27 cellular contexts compared by ENCODE assay signal in the genomic region with DNA sequence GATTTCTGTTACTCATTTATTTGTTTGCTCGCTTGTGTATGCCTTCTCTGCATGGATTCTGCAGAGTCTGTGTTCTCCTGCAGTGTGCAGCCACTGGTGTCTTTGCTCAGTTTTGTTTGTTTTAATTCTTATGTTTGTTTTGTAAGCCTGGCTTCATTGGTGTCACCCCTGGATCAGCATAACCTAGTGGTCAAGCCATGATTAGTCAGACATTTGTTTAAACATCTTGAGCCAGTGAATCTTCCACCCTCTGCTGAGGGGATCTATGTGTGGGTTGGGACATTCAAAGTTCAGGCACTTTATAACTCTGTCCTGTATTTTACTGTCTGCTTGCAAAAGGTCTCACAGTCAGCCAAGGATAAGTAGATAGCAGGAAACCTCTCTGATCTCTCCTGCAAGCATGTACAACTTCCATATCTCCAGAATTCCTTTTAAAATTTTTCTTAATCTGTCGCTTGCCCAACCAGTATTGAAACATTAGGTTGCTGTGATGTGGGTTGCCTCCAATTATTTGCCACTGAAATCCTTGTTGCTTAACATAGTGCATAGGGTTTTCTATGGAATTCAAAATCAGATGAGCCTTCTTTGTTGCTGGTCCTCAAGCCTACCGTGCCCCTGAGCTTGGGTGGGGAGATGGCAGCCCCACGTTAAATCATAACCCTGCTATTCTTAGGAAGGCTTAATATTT.
DNase-seq lines count a peak whose midpoint lies in the region; ATAC-seq, FAIRE-seq and TF ChIP-seq lines count a peak whose summit lies in the region.
"Had no signal": no experiment of that assay in that cellular context is flagged by ENCODE, and none has a peak within 500 bp of the region (broad histone marks: within the 10 kb centered on the region; RNA-seq: fewer than 3 reads in every experiment).

No MANE protein-coding gene starts in this region.

- no peak overlapping the region for H3K4ac ChIP-seq in IMR-90 (ENCODE audit: low read depth, low read length)

- H3K4me3 ChIP-seq in IMR-90 (ENCODE audit: insufficient read depth, low read depth, low read length) (no peak overlapping the region), astrocyte of the spinal cord (ENCODE audit: low read depth, low read length) (no peak overlapping the region), HepG2 (replicated peaks in 1 of 3; ENCODE audit: insufficient read depth in 1 of 3, low read depth in 2 of 3, low read length in 3 of 3) (no peak overlapping the region)
- H3K4me3 ChIP-seq: HAP-1, pancreas, spleen, thoracic aorta had no signal

- dilution Hi-C loops in IMR-90 (cut with HindIII; ENCODE audit: low sequenced_read_pairs, unreplicated experiment): no loop called here

- TF ChIP-seq RAD21 in IMR-90 (IDR thresholded peaks at IDR 0.05; ENCODE audit: low read length) (no peak), HepG2 (CRISPR knock-in tag; IDR thresholded peaks at IDR 0.05) (no peak)

- peaks cover 20% of the 10 kb centered on the region for H3K9me3 ChIP-seq in IMR-90 (ENCODE audit: control insufficient read depth, insufficient read depth, low read length)
- no peaks in the 10 kb centered on the region for H3K9me3 ChIP-seq in HepG2 (ENCODE audit: low read length)
- H3K9me3 ChIP-seq: HAP-1, pancreas, SK-N-SH had no signal

- H3K79me1 ChIP-seq in IMR-90 (ENCODE audit: low read depth in 1 of 2, low read length in 2 of 2): no peaks in the 10 kb centered on the region

- H2AFZ ChIP-seq in IMR-90 (replicated peaks; ENCODE audit: low read length, poor library complexity) (no peak overlapping the region), HepG2 (ENCODE audit: low read length) (no peak overlapping the region)

- H3K14ac ChIP-seq in IMR-90 (replicated peaks; ENCODE audit: low read depth, low read length): no peak overlapping the region

- H3K4me1 ChIP-seq in IMR-90 (ENCODE audit: control insufficient read depth, insufficient read depth, low read length) (no peaks in the 10 kb centered on the region), HepG2 (ENCODE audit: insufficient read depth, low read length) (peaks cover 7% of the 10 kb centered on the region; the same call in 1 of the 2 replicates)
- H3K4me1 ChIP-seq: HAP-1, pancreas, spleen had no signal

- DNase-seq in IMR-90 (peak; percentile 4), astrocyte of the spinal cord (ENCODE audit: low read depth, low spot score) (peak; percentile 32), HepG2 (ENCODE audit: low spot score) (peak; percentile 45), cerebellum (ENCODE audit: low spot score) (no peak), NCI-H2107 (lab: John Stamatoyannopoulos, UW) (no peak)
- no peak for DNase-seq in stimulated activated naive CD4-positive, alpha-beta T cell treated with Interleukin-2 at 50 U/mL for 16 hours (lab: John Stamatoyannopoulos, UW)
- DNase-seq in stimulated activated CD4-positive, alpha-beta T cell treated with anti-CD3 and anti-CD28 coated beads, Interleukin-4, amount 100 ng/mL, for 1 hour: no peak
- DNase-seq: activated CD8-positive, alpha-beta T cell treated with anti-CD3 and anti-CD28 coated beads, Interleukin-2, amount 10 ng/mL, durations not matched to agents 7 days and 5 days; activated naive CD4-positive, alpha-beta T cell treated with anti-CD3 and anti-CD28 coated beads, Interleukin-2, amount 50 U/mL, for 16 hours; CD4-positive, CD25-positive, alpha-beta regulatory T cell; DMS 273 treated with DMSO at 0.1 percent for 48 hours; effector CD4-positive, alpha-beta T cell; hypothalamus; NCI-H1436 treated with DMSO at 0.1 percent for 48 hours; NCI-H446 treated with DMSO at 0.1 percent for 48 hours; pancreas; SK-N-SH; spleen; stimulated activated CD4-positive, alpha-beta T cell treated with anti-CD3 and anti-CD28 coated beads, Interleukin-2, amount 100 ng/mL, for 24 hours; stimulated activated CD8-positive, alpha-beta memory T cell treated with anti-CD3 and anti-CD28 coated beads, Interleukin-4, amount 100 ng/mL, for 48 hours; stimulated activated naive CD8-positive, alpha-beta T cell treated with anti-CD3 and anti-CD28 coated beads, Interleukin-15, amount 100 ng/mL, for 72 hours had no signal

- H2AK9ac ChIP-seq in IMR-90 (replicated peaks; ENCODE audit: low read depth, low read length, poor library complexity): no peak overlapping the region

- H3K9ac ChIP-seq in IMR-90 (ENCODE audit: low read depth, low read length) (no peak overlapping the region), HepG2 (ENCODE audit: insufficient read depth, low read depth, low read length) (no peak overlapping the region)
- H3K9ac ChIP-seq: SK-N-SH had no signal

- peak; percentile 61 for ATAC-seq in IMR-90 (ENCODE audit: low read depth)
- ATAC-seq in HepG2: peak; percentile 89
- ATAC-seq: activated CD8-positive, alpha-beta T cell treated with anti-CD3 and anti-CD28 coated beads, Interleukin-2, amount 10 ng/mL, durations not matched to agents 7 days and 5 days; activated T-helper 17 cell treated with anti-CD3 and anti-CD28 coated beads, Interleukin-2, amount 50 U/mL, for 72 hours; stimulated activated naive CD8-positive, alpha-beta T cell treated with anti-CD3 and anti-CD28 coated beads, Interleukin-15, amount 100 ng/mL, for 72 hours had no signal

- no peaks in the 10 kb centered on the region for H3K9me1 ChIP-seq in IMR-90 (ENCODE audit: insufficient read depth, low read length)

- H4K20me1 ChIP-seq in IMR-90 (ENCODE audit: insufficient read depth, low read length): no peaks in the 10 kb centered on the region
- no peaks in the 10 kb centered on the region for H4K20me1 ChIP-seq in HepG2 (ENCODE audit: insufficient read depth, low read length)

- in situ Hi-C loops in IMR-90 (cut with MboI; ENCODE audit: low sequenced_read_pairs): no loop called here
- in situ Hi-C loops in astrocyte of the spinal cord (cut with HindIII; ENCODE audit: low sequenced_read_pairs): no loop called here
- in situ Hi-C loops in HepG2 (cut with HindIII; ENCODE audit: extremely low pct_ligation_motif_present, low pct_unique_long_range_greater_than_20kb): no loop called here

- no peak overlapping the region for H2BK5ac ChIP-seq in IMR-90 (ENCODE audit: low read depth, low read length, poor library complexity, severe bottlenecking)

- intact Hi-C loops in IMR-90 (cut with micrococcal nuclease): no loop called here
- intact Hi-C loops in HepG2 (cut with micrococcal nuclease; ENCODE audit: unreplicated experiment): no loop called here

- no peak overlapping the region for H3K23ac ChIP-seq in IMR-90 (ENCODE audit: low read depth, low read length)

- H3K36me3 ChIP-seq in IMR-90 (ENCODE audit: control insufficient read depth, insufficient read depth, low read length) (no peaks in the 10 kb centered on the region), HepG2 (replicated peaks in 1 of 2; ENCODE audit: control insufficient read depth in 1 of 2, insufficient read depth in 2 of 2, low read length in 2 of 2) (no peaks in the 10 kb centered on the region)
- H3K36me3 ChIP-seq: HAP-1, pancreas, thoracic aorta had no signal

- no peaks in the 10 kb centered on the region for H3K79me2 ChIP-seq in HepG2 (ENCODE audit: insufficient read depth, low read length)

- no peak overlapping the region for H3K18ac ChIP-seq in IMR-90 (ENCODE audit: low read depth, low read length)

- H2AK5ac ChIP-seq in IMR-90 (ENCODE audit: low read depth, low read length): no peak overlapping the region

- H3K27ac ChIP-seq in C4-2B (no peak overlapping the region), IMR-90 (ENCODE audit: insufficient read depth, low read length) (no peak overlapping the region), HepG2 (ENCODE audit: extremely low read length, insufficient read depth, low read length) (no peak overlapping the region)
- H3K27ac ChIP-seq: pancreas, spleen, thoracic aorta had no signal

- POLR2A ChIA-PET in IMR-90 (lab: Charles Lee; ENCODE audit: unreplicated experiment): no interaction called here
- POLR2A ChIA-PET in HepG2 (lab: Yijun Ruan, JAX): no interaction called here

- TF ChIP-seq EP300 in HepG2 (IDR thresholded peaks at IDR 0.05; ENCODE audit: low read depth in 2 of 2, low read length in 2 of 2) (no peak), HepG2 (CRISPR knock-in tag; IDR thresholded peaks at IDR 0.05; ENCODE audit: borderline replicate concordance) (no peak)

- H2BK20ac ChIP-seq in IMR-90 (ENCODE audit: low read depth, low read length): no peak overlapping the region

- H3K56ac ChIP-seq in IMR-90 (ENCODE audit: extremely low read depth, insufficient read depth, low read length): no peak overlapping the region

- TF ChIP-seq CTCF in C4-2B (conservative IDR thresholded peaks at IDR 0.05) (peak; percentile 20), IMR-90 (conservative IDR thresholded peaks at IDR 0.05; ENCODE audit: low read depth, low read length) (no peak), astrocyte of the spinal cord (IDR thresholded peaks at IDR 0.05; ENCODE audit: low read depth, low read length) (no peak), HepG2 (CRISPR knock-in tag; IDR thresholded peaks at IDR 0.05) (no peak)

- H2BK120ac ChIP-seq in IMR-90 (ENCODE audit: low read depth, low read length): no peak overlapping the region

- BruUV-seq in IMR-90 (replicated peaks; lab: Mats Ljungman, UMichigan) (no TSS peak), HepG2 (replicated peaks; lab: Mats Ljungman, UMichigan) (no TSS peak)

- TF ChIP-seq POLR2A in IMR-90 (IDR thresholded peaks at IDR 0.05; ENCODE audit: low read depth, low read length) (no peak), HepG2 (IDR thresholded peaks at IDR 0.05; ENCODE audit: insufficient read depth in 1 of 2, low read depth in 2 of 2, low read length in 2 of 2) (no peak)

- no peak overlapping the region for H2BK15ac ChIP-seq in IMR-90 (ENCODE audit: low read depth, low read length)

- WGBS in IMR-90 (ENCODE audit: extremely low coverage in 2 of 2, insufficient read length in 1 of 2), 2 experiments: no CpG with 5 or more reads among the region's 4 CpGs
- 37% methylated on average over 4 of the region's 4 CpGs for WGBS in HepG2 (ENCODE audit: low lambda C conversion rate)

- H3K4me2 ChIP-seq in IMR-90 (ENCODE audit: low read depth, low read length) (no peak overlapping the region), HepG2 (ENCODE audit: low read depth, low read length) (no peak overlapping the region)
- H3K4me2 ChIP-seq: SK-N-SH had no signal

- H3K27me3 ChIP-seq in IMR-90 (ENCODE audit: control insufficient read depth, insufficient read depth, low read length): peaks cover 3% of the 10 kb centered on the region; the same call in 1 of the 2 replicates
- no peaks in the 10 kb centered on the region; a peak in 1 of 5 replicates for H3K27me3 ChIP-seq in HepG2 (ENCODE audit: control insufficient read depth in 1 of 2, insufficient read depth in 2 of 2, low read length in 2 of 2)
- H3K27me3 ChIP-seq: pancreas, spleen had no signal

- H4K8ac ChIP-seq in IMR-90 (ENCODE audit: low read depth in 2 of 2, low read length in 2 of 2): no peak overlapping the region

- no peak overlapping the region for H4K91ac ChIP-seq in IMR-90 (ENCODE audit: insufficient read depth, low read depth, low read length)

- no peak overlapping the region for H4K5ac ChIP-seq in IMR-90 (ENCODE audit: low read depth, low read length)

- FAIRE-seq in HepG2 (lab: Jason Lieb, UNC): no peak
- FAIRE-seq: colon, pancreas, urothelium cell line had no signal

- CTCF ChIA-PET in IMR-90 (lab: Yijun Ruan, JAX) (no interaction called here), HepG2 (lab: Yijun Ruan, JAX; ENCODE audit: low intra/inter-chr PET ratio, low total read pairs) (no interaction called here)

TF ChIP-seq in IMR-90, 13 proteins besides CTCF, POLR2A, EP300 and RAD21 (continues in another document):
- TF ChIP-seq MAZ (IDR thresholded peaks at IDR 0.05; ENCODE audit: borderline replicate concordance, low read depth, low read length): no peak

Comparison
In these comparisons a context has a peak if more than half of its experiments do, and no peak if none do; other contexts are left out.
1. DNase-seq: peak in IMR-90 (single experiment), astrocyte of the spinal cord (single experiment) and HepG2 (single experiment); none in stimulated activated naive CD4-positive, alpha-beta T cell treated with Interleukin-2 at 50 U/mL for 16 hours (single experiment), stimulated activated CD4-positive, alpha-beta T cell treated with anti-CD3 and anti-CD28 coated beads, Interleukin-4, amount 100 ng/mL, for 1 hour (single experiment), cerebellum (single experiment) and NCI-H2107 (single experiment).